Comparison of ENCODE assay signal across 22 cellular contexts in genomic region chr2:119198267-119198840, GRCh38. TPM values are rescaled to one million over a fixed set of nuclear protein-coding genes. Genes with fewer than 3 reads are reported as not detected.
DNase-seq lines count a peak whose midpoint lies in the region; ATAC-seq, FAIRE-seq and TF ChIP-seq lines count a peak whose summit lies in the region.
"Had no signal": no experiment of that assay in that cellular context is flagged by ENCODE, and none has a peak within 500 bp of the region (broad histone marks: within the 10 kb centered on the region; RNA-seq: fewer than 3 reads in every experiment).

No MANE protein-coding gene starts in this region.

- H3K23me2 ChIP-seq in H1 (ENCODE audit: low read depth, low read length) = no peaks in the 10 kb centered on the region; the same call in 1 of the 2 replicates

- H3K79me2 ChIP-seq in H1 (ENCODE audit: control insufficient read depth in 1 of 2, insufficient read depth in 2 of 2, low read length in 2 of 2) = no peaks in the 10 kb centered on the region

- TF ChIP-seq CTCF in AG10803 (conservative IDR thresholded peaks at IDR 0.05; ENCODE audit: low read length) (no peak), H1 (IDR thresholded peaks at IDR 0.05; ENCODE audit: control extremely low read depth in 1 of 3, insufficient read depth in 1 of 3, low read depth in 1 of 3, low read length in 3 of 3) (no peak), omental fat pad (IDR thresholded peaks at IDR 0.05) (no peak), thyroid gland (IDR thresholded peaks at IDR 0.05) (no peak)

- TF ChIP-seq RAD21 in H1 (IDR thresholded peaks at IDR 0.05 in 1 of 2, conservative IDR thresholded peaks at IDR 0.05 in 1 of 2; ENCODE audit: low read depth in 2 of 2, low read length in 2 of 2) = no peak

- H2AFZ ChIP-seq in H1 (ENCODE audit: low read length) = no peak overlapping the region

- no peak overlapping the region for H3K56ac ChIP-seq in H1 (replicated peaks; ENCODE audit: insufficient read length, low read depth, low read length)

- H4K91ac ChIP-seq in H1 (replicated peaks; ENCODE audit: insufficient read length, low read length) = peak overlapping the region; percentile 58

- H3K9me3 ChIP-seq in H1 (ENCODE audit: insufficient read depth in 2 of 2, low read depth in 1 of 2, low read length in 1 of 2) = no peaks in the 10 kb centered on the region
- H3K9me3 ChIP-seq in thyroid gland = no peaks in the 10 kb centered on the region
- H3K9me3 ChIP-seq: BLaER1, heart left ventricle, tibial artery had no signal

- peak overlapping the region; percentile 4; the same call in 1 of the 2 replicates for H2BK5ac ChIP-seq in H1 (ENCODE audit: low read depth, low read length)

- no peak overlapping the region for H3K14ac ChIP-seq in H1 (ENCODE audit: insufficient read length)

- peak overlapping the region; percentile 82; the same call in 1 of the 2 replicates for H2AK5ac ChIP-seq in H1 (ENCODE audit: low read depth, low read length)

- no peak overlapping the region for H3K23ac ChIP-seq in H1 (ENCODE audit: insufficient read length)

- TF ChIP-seq POLR2A in H1 (IDR thresholded peaks at IDR 0.05; ENCODE audit: control extremely low read depth in 1 of 2, low read depth in 2 of 2, low read length in 2 of 2) (no peak), thyroid gland (IDR thresholded peaks at IDR 0.05) (no peak)

- intact Hi-C loops in thyroid gland (cut with DNase I) = no loop called here

- H3K27ac ChIP-seq in H1 (ENCODE audit: low read depth, low read length) = no peak overlapping the region
- no peak overlapping the region for H3K27ac ChIP-seq in thyroid gland
- H3K27ac ChIP-seq: BLaER1, epithelial cell of prostate, heart left ventricle, tibial artery had no signal

- no peak overlapping the region for H3K4me2 ChIP-seq in H1 (ENCODE audit: insufficient read depth in 1 of 2, low read depth in 2 of 2, low read length in 2 of 2)
- H3K4me2 ChIP-seq: BLaER1 had no signal

- ATAC-seq in omental fat pad (ENCODE audit: low FRiP score) (peak; percentile 18), left lobe of liver (no peak)
- ATAC-seq: activated T-cell treated with anti-CD3 and anti-CD28 coated beads, Interleukin-2, amount 50 U/mL, for 72 hours; heart left ventricle; SK-N-SH treated with all-trans-retinoic acid at 6 μM for 48 hours had no signal

- 90% methylated on average over 6 of the region's 6 CpGs; no CpG with 5 or more reads in 1 of the 2 experiments for WGBS in H1 (ENCODE audit: extremely low coverage in 1 of 2, insufficient coverage in 1 of 2, insufficient read length in 1 of 2, insufficient replicate concordance in 2 of 2, low coverage in 1 of 2, low lambda C conversion rate in 2 of 2, missing lambda C conversion rate in 1 of 2), 2 experiments
- WGBS in thyroid gland, 2 donors = 55 to 66% methylated on average over 6 of the region's 6 CpGs

- H4K5ac ChIP-seq in H1 (ENCODE audit: insufficient read length, low read depth, low read length) = no peak overlapping the region

- peak overlapping the region; percentile 29; the same call in 1 of the 2 replicates for H2BK12ac ChIP-seq in H1 (ENCODE audit: low read depth, low read length)

- no peak overlapping the region for H2BK120ac ChIP-seq in H1 (replicated peaks; ENCODE audit: low read depth, low read length)

- FAIRE-seq in H1 (lab: Jason Lieb, UNC) = no peak
- FAIRE-seq: colon, H54 had no signal

- H3K27me3 ChIP-seq in H1 (replicated peaks in 1 of 4; ENCODE audit: control insufficient read depth in 3 of 4, extremely low read depth in 1 of 4, insufficient read depth in 3 of 4, low read length in 3 of 4) = no peaks in the 10 kb centered on the region; a peak in 1 of 7 replicates
- no peaks in the 10 kb centered on the region for H3K27me3 ChIP-seq in thyroid gland
- H3K27me3 ChIP-seq: BLaER1 had no signal

- POLR2A ChIA-PET in H1 (lab: Charles Lee; ENCODE audit: partially characterized antibody) = interaction anchor here (0.7 to 1.4 kb wide), 2 partner anchors 12 to 13 kb away, joined by 3 read pairs; no protein-coding TSS in a partner anchor

- no peak overlapping the region for H4K8ac ChIP-seq in H1 (ENCODE audit: extremely low read depth, insufficient read depth, low read length)

- H3K9ac ChIP-seq in H1 (replicated peaks in 1 of 4; ENCODE audit: extremely low read depth in 1 of 4, low read depth in 3 of 4, low read length in 3 of 4) = no peak overlapping the region
- H3K9ac ChIP-seq: BLaER1 had no signal

- H3K36me3 ChIP-seq in H1 (ENCODE audit: control insufficient read depth in 2 of 4, insufficient read depth in 4 of 4, low read length in 3 of 4) (no peaks in the 10 kb centered on the region), thyroid gland (no peaks in the 10 kb centered on the region)
- H3K36me3 ChIP-seq: BLaER1, heart left ventricle, tibial artery had no signal

- no peak overlapping the region; the same call in 1 of the 2 replicates for H3K18ac ChIP-seq in H1 (ENCODE audit: extremely low read depth, low read length)

- H3K4me1 ChIP-seq in H1 (replicated peaks in 1 of 4; ENCODE audit: control insufficient read depth in 3 of 4, insufficient read depth in 4 of 4, low read length in 3 of 4) = peaks cover 3 to 14% (median 7%) of the 10 kb centered on the region in 4 experiments; a peak in 5 of 7 replicates
- H3K4me1 ChIP-seq in thyroid gland = no peaks in the 10 kb centered on the region
- H3K4me1 ChIP-seq: tibial artery had no signal

- TF ChIP-seq EP300 in H1 (IDR thresholded peaks at IDR 0.05; ENCODE audit: borderline replicate concordance in 1 of 2, low read depth in 2 of 2, low read length in 2 of 2) = no peak

- no peaks in the 10 kb centered on the region for H3K79me1 ChIP-seq in H1 (ENCODE audit: low read depth, low read length)

- H2BK20ac ChIP-seq in H1 (ENCODE audit: low read length) = peak overlapping the region; percentile 90; the same call in 1 of the 2 replicates

- CTCF ChIA-PET in H1 (lab: Charles Lee; ENCODE audit: partially characterized antibody) = interaction anchor here (0.7 to 3.8 kb wide), 11 partner anchors 9 to 316 kb away, joined by 3 to 23 read pairs (median 5); no protein-coding TSS in a partner anchor

- H2BK15ac ChIP-seq in H1 (ENCODE audit: low read length) = peak overlapping the region; percentile 92; the same call in 1 of the 2 replicates

- H4K20me1 ChIP-seq in H1 (replicated peaks in 1 of 2; ENCODE audit: control insufficient read depth in 1 of 2, insufficient read depth in 2 of 2, low read length in 2 of 2) = no peaks in the 10 kb centered on the region
- H4K20me1 ChIP-seq: BLaER1 had no signal

- DNase-seq in AG10803 (ENCODE audit: low read depth) = peak; percentile 15
- DNase-seq in NCI-H226 = peak; percentile 93
- no peak for DNase-seq in H1 (ENCODE audit: low read depth in 1 of 2, low spot score in 2 of 2)
- DNase-seq in omental fat pad (ENCODE audit: low spot score) = no peak
- DNase-seq in HT-29 (ENCODE audit: low spot score) = no peak
- no peak for DNase-seq in NCI-H510A (lab: John Stamatoyannopoulos, UW)
- DNase-seq in thyroid gland = no peak
- DNase-seq in left lobe of liver (ENCODE audit: low spot score) = no peak
- DNase-seq: activated T-cell treated with anti-CD3 and anti-CD28 coated beads, Interleukin-2, amount 50 U/mL, for 72 hours; heart left ventricle; NCI-H1092; NCI-H345; stimulated activated CD4-positive, alpha-beta T cell treated with anti-CD3 and anti-CD28 coated beads, Interleukin-2, amount 100 ng/mL, for 24 hours; stimulated activated CD8-positive, alpha-beta memory T cell treated with anti-CD3 and anti-CD28 coated beads, Interleukin-4, amount 100 ng/mL, for 48 hours; tibial artery had no signal

- no peak overlapping the region for H3K4me3 ChIP-seq in AG10803 (ENCODE audit: low read length)
- H3K4me3 ChIP-seq in H1 (ENCODE audit: extremely low read depth in 1 of 4, insufficient read depth in 2 of 4, low read depth in 3 of 4, low read length in 4 of 4) = no peak overlapping the region
- H3K4me3 ChIP-seq in thyroid gland (replicated peaks in 1 of 3) = no peak overlapping the region
- H3K4me3 ChIP-seq: BLaER1, heart left ventricle, tibial artery had no signal

- no peak overlapping the region for H3K4ac ChIP-seq in H1 (replicated peaks; ENCODE audit: insufficient read length, low read depth, low read length)

RNA-seq across cellular contexts. Expression of gene STEAP3, which starts 25.3 kb away (rescaled TPM):
- 21.7 and 22.2 TPM in 2 replicates for total RNA-seq in H1 (2021; fragmentation: NEBNext Ultra II Directional; extraction: Animal tissue kit (Norgen Biotek cat#: 25700))
- 27.9 and 40.1 TPM in 2 replicates for polyA plus RNA-seq in H1 (2011; rRNA removed)
- polyA plus RNA-seq in H1 (2011; cell fraction: cytosol; rRNA removed) = 18.9 TPM
- polyA plus RNA-seq in H1 (2011; cell fraction: nucleus; rRNA removed) = 37.7 TPM
- 18.7 to 23.4 TPM (median 21.9 TPM) in 4 replicates for polyA plus RNA-seq in H1 (2012, experiment 1 of 2)
- 19.4 TPM for polyA plus RNA-seq in H1 (2012, experiment 2 of 2)
- polyA plus RNA-seq in H1 (2013, experiment 1 of 2) = 25.2 TPM
- 25.2 TPM for polyA plus RNA-seq in H1 (2013, experiment 2 of 2)
- 21.9 and 35.2 TPM in 2 replicates for polyA minus RNA-seq in H1 (2011; rRNA and poly(A)+ RNA removed)
- polyA minus RNA-seq in H1 (2011; cell fraction: cytosol; rRNA and poly(A)+ RNA removed) = 23.3 TPM
- 23.5 TPM for polyA minus RNA-seq in H1 (2011; cell fraction: nucleus; rRNA and poly(A)+ RNA removed)
- total RNA-seq in omental fat pad = 10 to 100 TPM in 3 of 4 donors, 1 to 10 TPM in 1; 9.4 to 22.4 (median 16.3) TPM
- 9.3 and 9.8 TPM in 2 replicates for total RNA-seq in HT-29 (2014; rRNA removed; shearing (Covaris generic))
- total RNA-seq in thyroid gland = 10 to 100 TPM in 2 of 4 donors, 1 to 10 TPM in 2; 7.4 to 23.2 (median 12.0) TPM
- 120 TPM for total RNA-seq in left lobe of liver

RNA-seq across cellular contexts. Expression of gene C1QL2, which starts 39.8 kb away (rescaled TPM):
- 0.88 and 1.1 TPM in 2 replicates for total RNA-seq in H1 (2021; fragmentation: NEBNext Ultra II Directional; extraction: Animal tissue kit (Norgen Biotek cat#: 25700))
- polyA plus RNA-seq in H1 (2011; rRNA removed) = 0.80 and 1.3 TPM in 2 replicates
- 0.87 TPM for polyA plus RNA-seq in H1 (2011; cell fraction: cytosol; rRNA removed)
- 1.2 TPM for polyA plus RNA-seq in H1 (2011; cell fraction: nucleus; rRNA removed)
- polyA plus RNA-seq in H1 (2012, experiment 1 of 2) = 0.77 to 1.2 TPM (median 0.99 TPM) in 4 replicates
- 1.0 TPM for polyA plus RNA-seq in H1 (2012, experiment 2 of 2)
- polyA plus RNA-seq in H1 (2013, experiment 1 of 2) = 0.41 TPM
- polyA plus RNA-seq in H1 (2013, experiment 2 of 2) = 0.33 TPM
- polyA minus RNA-seq in H1 (2011; rRNA and poly(A)+ RNA removed) = 0.10 and 0.25 TPM in 2 replicates
- polyA minus RNA-seq in H1 (2011; cell fraction: cytosol; rRNA and poly(A)+ RNA removed) = 0.73 TPM
- polyA minus RNA-seq in H1 (2011; cell fraction: nucleus; rRNA and poly(A)+ RNA removed) = 0.70 TPM
- not detected for total RNA-seq in omental fat pad
- total RNA-seq in HT-29 (2014; rRNA removed; shearing (Covaris generic)) = not detected in 2 replicates
- total RNA-seq in thyroid gland = not detected
- not detected for total RNA-seq in left lobe of liver
- total RNA-seq: activated T-cell treated with anti-CD3 and anti-CD28 coated beads, Interleukin-2, amount 50 U/mL, for 72 hours; kidney epithelial cell; pulmonary artery endothelial cell had no signal

Comparison
In these comparisons a context has a peak if more than half of its experiments do, and no peak if none do; other contexts are left out.
1. DNase-seq: peak in AG10803 (single experiment) and NCI-H226 (single experiment); none in H1 (0 of 2), omental fat pad (single experiment), HT-29 (single experiment), NCI-H510A (single experiment), thyroid gland (0 of 2) and left lobe of liver (single experiment).